22 cellular contexts compared by ENCODE assay signal in the genomic region with DNA sequence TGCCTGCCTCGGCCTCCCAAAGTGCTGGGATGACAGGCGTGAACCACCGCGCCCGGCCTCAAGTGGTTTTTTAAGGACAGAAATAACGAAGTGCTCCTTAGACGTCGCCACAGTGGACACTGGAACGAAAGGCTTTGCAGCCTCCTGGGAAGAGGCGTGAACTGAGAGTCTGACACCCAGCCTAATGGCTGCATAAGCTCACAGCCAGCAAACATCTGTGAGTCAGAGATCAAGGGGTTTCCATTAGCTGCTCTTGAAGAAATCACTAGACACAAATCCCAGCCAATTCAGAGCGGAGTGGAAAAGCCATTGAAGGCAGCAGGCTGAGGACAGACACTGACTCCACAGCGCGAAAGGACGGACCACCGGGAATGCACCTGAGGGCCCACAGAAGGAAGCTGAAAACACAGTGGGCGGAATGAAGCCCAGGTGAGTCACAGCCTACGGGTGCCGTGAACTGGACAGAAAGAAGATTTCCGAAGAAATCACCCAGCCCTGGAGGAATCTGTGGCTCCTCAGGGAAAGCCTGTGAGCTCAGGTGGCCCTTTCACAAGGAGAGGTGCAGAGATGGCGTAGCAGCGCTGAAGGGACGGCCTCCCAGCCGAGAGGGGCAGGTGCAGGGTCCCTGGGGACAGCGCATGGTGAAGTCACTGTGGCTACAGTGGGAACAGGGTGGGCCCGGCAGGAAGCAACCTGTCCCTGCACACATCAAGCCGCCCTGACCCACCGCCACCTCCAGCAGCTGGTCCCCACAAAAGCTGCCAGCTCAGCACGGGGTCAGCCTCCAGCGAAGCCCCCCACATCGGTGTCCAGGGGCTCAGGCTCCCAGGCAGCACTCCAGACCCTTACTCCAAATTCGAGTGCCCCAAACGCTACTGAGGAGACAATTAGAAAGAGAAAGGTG. TPM values are rescaled to one million over a fixed set of nuclear protein-coding genes. Genes with fewer than 3 reads are reported as not detected.
DNase-seq lines count a peak whose midpoint lies in the region; ATAC-seq and TF ChIP-seq lines count a peak whose summit lies in the region.
"Had no signal": no experiment of that assay in that cellular context is flagged by ENCODE, and none has a peak within 500 bp of the region (broad histone marks: within the 10 kb centered on the region; RNA-seq: fewer than 3 reads in every experiment).

No MANE protein-coding gene starts in this region.

- no peaks in the 10 kb centered on the region for H3K9me3 Mint-ChIP-seq in nephron progenitor cell
- H3K9me3 Mint-ChIP-seq: CD8-positive, alpha-beta T cell; central memory CD8-positive, alpha-beta T cell; mesothelial cell of epicardium; nephron had no signal

- no peaks in the 10 kb centered on the region for H4K20me1 ChIP-seq in GM23248 (ENCODE audit: insufficient read depth)

- H3K4me2 ChIP-seq in GM23248 (ENCODE audit: unreplicated experiment), result no peak overlapping the region
- H3K4me2 ChIP-seq: KMS-11 had no signal

- peaks cover 7% of the 10 kb centered on the region for H3K4me1 Mint-ChIP-seq in nephron progenitor cell
- H3K4me1 Mint-ChIP-seq: central memory CD8-positive, alpha-beta T cell; mesothelial cell of epicardium; nephron had no signal

- no peak overlapping the region for H3K27ac Mint-ChIP-seq in nephron progenitor cell
- H3K27ac Mint-ChIP-seq: CD8-positive, alpha-beta T cell; mesothelial cell of epicardium; nephron; progenitor cell of endocrine pancreas had no signal

- no peaks in the 10 kb centered on the region for H3F3A ChIP-seq in GM23248 (ENCODE audit: insufficient read depth)

- no peaks in the 10 kb centered on the region for H3K9me3 ChIP-seq in GM23248 (ENCODE audit: low read depth)
- H3K9me3 ChIP-seq: esophagus squamous epithelium had no signal

- no peak overlapping the region for H3K4me3 ChIP-seq in GM23248
- H3K4me3 ChIP-seq: esophagus squamous epithelium had no signal

- peak; percentile 38 for DNase-seq in GM23248
- DNase-seq in NCI-H1436 (lab: John Stamatoyannopoulos, UW), result peak; percentile 87
- DNase-seq in amniotic epithelial cell (ENCODE audit: low read depth), result peak; percentile 16
- peak; percentile 3 for DNase-seq in nephron progenitor cell
- DNase-seq in OCI-M2 (lab: John Stamatoyannopoulos, UW; ENCODE audit: unreplicated experiment), result no peak
- no peak for DNase-seq in stimulated activated CD4-positive, alpha-beta T cell treated with anti-CD3 and anti-CD28 coated beads, Interleukin-12 subunit alpha, Interleukin-12 subunit beta, amount 100 ng/mL, for 4 hours
- DNase-seq: activated gamma-delta T cell treated with Interleukin-2 at 50 U/mL for 16 hours; amygdala; DMS79 treated with DMSO at 0.1 percent for 48 hours; effector CD8-positive, alpha-beta T cell; esophagus squamous epithelium; left cardiac atrium; NCI-H2171; NCI-H774; RPMI8226 had no signal

- H3K79me2 ChIP-seq in GM23248 (ENCODE audit: insufficient read depth), result no peaks in the 10 kb centered on the region

- no peak overlapping the region for H3K9ac ChIP-seq in GM23248
- H3K9ac ChIP-seq: KMS-11 had no signal

- no peaks in the 10 kb centered on the region for H3K9me2 ChIP-seq in GM23248 (ENCODE audit: insufficient read depth)

- no peak overlapping the region for H3K27ac ChIP-seq in GM23248
- H3K27ac ChIP-seq: esophagus squamous epithelium, KMS-11 had no signal

- no peaks in the 10 kb centered on the region for H3K4me1 ChIP-seq in GM23248 (ENCODE audit: insufficient read depth)

- no peak overlapping the region for H2AFZ ChIP-seq in GM23248

- ATAC-seq in HG02610 (IDR thresholded peaks at IDR 0.05; ENCODE audit: unreplicated experiment), result no peak
- ATAC-seq: CD8-positive, alpha-beta T cell; left cardiac atrium had no signal

- WGBS in GM23248 (ENCODE audit: low coverage in 1 of 2, low lambda C conversion rate in 2 of 2, missing lambda C conversion rate in 2 of 2), 2 experiments, result 69 to 72% methylated on average over 31 to 32 of the region's 32 CpGs

- no peaks in the 10 kb centered on the region for H3K36me3 Mint-ChIP-seq in nephron progenitor cell (ENCODE audit: low read depth)
- H3K36me3 Mint-ChIP-seq: CD8-positive, alpha-beta T cell; mesothelial cell of epicardium had no signal

- no peaks in the 10 kb centered on the region for H3K27me3 ChIP-seq in GM23248 (replicated peaks; ENCODE audit: insufficient read depth)

- H3K27me3 Mint-ChIP-seq in nephron progenitor cell (ENCODE audit: low read depth, poor library complexity), result peaks cover 6% of the 10 kb centered on the region
- H3K27me3 Mint-ChIP-seq: central memory CD8-positive, alpha-beta T cell had no signal

- in situ Hi-C loops in GM23248 (cut with MboI), result no loop called here

- H3K4me3 Mint-ChIP-seq in nephron progenitor cell, result no peak overlapping the region
- H3K4me3 Mint-ChIP-seq: CD8-positive, alpha-beta T cell; central memory CD8-positive, alpha-beta T cell; mesothelial cell of epicardium; nephron had no signal

- no peak for TF ChIP-seq CTCF in nephron progenitor cell (IDR thresholded peaks at IDR 0.05)

- no peaks in the 10 kb centered on the region for H3K36me3 ChIP-seq in GM23248 (ENCODE audit: low read depth)
- H3K36me3 ChIP-seq: esophagus squamous epithelium had no signal

RNA-seq across cellular contexts. Expression of a gene that starts 11.6 kb away (rescaled TPM):
- total RNA-seq in GM23248 (2014; rRNA removed; shearing (Covaris generic)), result 0.22 and 2.3 TPM in 2 replicates
- 0.35 and 0.36 TPM in 2 replicates for polyA plus RNA-seq in GM23248 (2016; fragmentation: Nextera tagmentation; extraction: Ambion mirVana)

RNA-seq across cellular contexts. Expression of a gene that starts 11.6 kb away (rescaled TPM):
- 1.3 TPM in 1 of 2 replicates, not detected in the other for total RNA-seq in GM23248 (2014; rRNA removed; shearing (Covaris generic))
- 0.72 and 0.86 TPM in 2 replicates for polyA plus RNA-seq in GM23248 (2016; fragmentation: Nextera tagmentation; extraction: Ambion mirVana)

RNA-seq across cellular contexts. Expression of a gene that starts 11.8 kb away (rescaled TPM):
- 18.8 and 19.3 TPM in 2 replicates for total RNA-seq in GM23248 (2014; rRNA removed; shearing (Covaris generic))
- polyA plus RNA-seq in GM23248 (2016; fragmentation: Nextera tagmentation; extraction: Ambion mirVana), result 10.6 and 11.9 TPM in 2 replicates

RNA-seq across cellular contexts. Expression of a gene that starts 13.6 kb away (rescaled TPM):
- 62.1 and 83.7 TPM in 2 replicates for total RNA-seq in GM23248 (2014; rRNA removed; shearing (Covaris generic))
- 76.9 and 85.3 TPM in 2 replicates for polyA plus RNA-seq in GM23248 (2016; fragmentation: Nextera tagmentation; extraction: Ambion mirVana)

RNA-seq across cellular contexts. Expression of a gene that starts 27.3 kb away (rescaled TPM):
- 27.7 and 30.5 TPM in 2 replicates for total RNA-seq in GM23248 (2014; rRNA removed; shearing (Covaris generic))
- polyA plus RNA-seq in GM23248 (2016; fragmentation: Nextera tagmentation; extraction: Ambion mirVana), result 10.9 and 11.0 TPM in 2 replicates

Comparison
In these comparisons a context has a peak if more than half of its experiments do, and no peak if none do; other contexts are left out.
1. DNase-seq: peak in GM23248 (single experiment), NCI-H1436 (single experiment), amniotic epithelial cell (single experiment) and nephron progenitor cell (single experiment); none in OCI-M2 (single experiment) and stimulated activated CD4-positive, alpha-beta T cell treated with anti-CD3 and anti-CD28 coated beads, Interleukin-12 subunit alpha, Interleukin-12 subunit beta, amount 100 ng/mL, for 4 hours (single experiment).